In the genomic region with DNA sequence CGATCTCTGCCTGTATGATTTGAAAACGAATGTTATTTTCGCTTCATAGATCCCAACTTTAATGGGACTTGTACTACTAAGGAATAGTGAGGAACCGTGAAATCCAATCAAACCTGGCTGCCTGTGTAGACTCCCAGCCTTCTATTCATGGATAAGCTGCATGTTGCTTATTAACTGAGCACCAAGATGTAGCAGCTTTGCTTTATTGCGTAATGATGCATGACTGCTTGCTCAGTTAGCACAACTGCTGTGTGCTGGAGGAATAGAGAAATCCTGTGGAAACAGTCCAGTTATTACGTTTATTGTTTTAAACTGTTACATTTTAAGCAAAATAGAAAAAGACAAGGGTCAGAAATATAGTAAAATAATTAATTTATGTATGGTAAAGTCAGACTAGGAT, we compare ENCODE assay signal across 21 cellular contexts.
DNase-seq lines count a peak whose midpoint lies in the region; ATAC-seq and TF ChIP-seq lines count a peak whose summit lies in the region.
"Had no signal": no experiment of that assay in that cellular context is flagged by ENCODE, and none has a peak within 500 bp of the region (broad histone marks: within the 10 kb centered on the region; RNA-seq: fewer than 3 reads in every experiment).

No MANE protein-coding gene starts in this region.

- no peaks in the 10 kb centered on the region for H3K9me2 ChIP-seq in Karpas-422 (replicated peaks; ENCODE audit: insufficient read depth, low read length)

- H3K27me3 ChIP-seq in Karpas-422 (ENCODE audit: low read length): no peaks in the 10 kb centered on the region
- H3K27me3 ChIP-seq: adrenal gland, ovary, upper lobe of left lung had no signal

- no peak overlapping the region for H3K4me3 ChIP-seq in AG04449 (ENCODE audit: low read depth, low read length)
- no peak overlapping the region for H3K4me3 ChIP-seq in Karpas-422 (ENCODE audit: low read length)
- H3K4me3 ChIP-seq in astrocyte of the spinal cord (ENCODE audit: low read depth, low read length): no peak overlapping the region
- H3K4me3 ChIP-seq: adrenal gland, ovary, smooth muscle cell, upper lobe of left lung had no signal

- H3K36me3 ChIP-seq in Karpas-422 (ENCODE audit: insufficient read depth, low read length): no peaks in the 10 kb centered on the region
- H3K36me3 ChIP-seq: adrenal gland, ovary, upper lobe of left lung had no signal

- no peaks in the 10 kb centered on the region for H3K79me2 ChIP-seq in Karpas-422 (ENCODE audit: low read length)

- POLR2A ChIA-PET in AG04449 (lab: Yijun Ruan, JAX): no interaction called here

- DNase-seq in AG04449 (ENCODE audit: low read depth, low spot score) (peak; percentile 7), Karpas-422 (peak; percentile 43), astrocyte of the spinal cord (ENCODE audit: low read depth, low spot score) (peak; percentile 55), kidney glomerular epithelial cell (lab: John Stamatoyannopoulos, UW) (peak; percentile 24), NCI-H1930 (lab: John Stamatoyannopoulos, UW) (no peak)
- DNase-seq: cerebellar nuclear complex; GF-D8; NCI-H2029; NCI-H69; ovary; RPMI8226; stimulated activated naive CD8-positive, alpha-beta T cell treated with anti-CD3 and anti-CD28 coated beads, Interleukin-15, Interleukin-2, amounts not matched to agents 100 U/mL and 50 U/mL, for 24 hours; T-cell; upper lobe of left lung had no signal

- no peak overlapping the region for H3K4me2 ChIP-seq in Karpas-422 (ENCODE audit: low read depth, low read length, poor library complexity, severe bottlenecking)
- H3K4me2 ChIP-seq: smooth muscle cell had no signal

- TF ChIP-seq CTCF in AG04449 (IDR thresholded peaks at IDR 0.05; ENCODE audit: insufficient read depth, low read length, missing control alignments): no peak
- TF ChIP-seq CTCF in astrocyte of the spinal cord (IDR thresholded peaks at IDR 0.05; ENCODE audit: low read depth, low read length): no peak

- CTCF ChIA-PET in AG04449 (lab: Yijun Ruan, JAX): no interaction called here

- in situ Hi-C loops in astrocyte of the spinal cord (cut with HindIII; ENCODE audit: low sequenced_read_pairs): no loop called here

- no peak for ATAC-seq in GM21367 (IDR thresholded peaks at IDR 0.05; ENCODE audit: unreplicated experiment)
- ATAC-seq in GM21619 (IDR thresholded peaks at IDR 0.05; ENCODE audit: unreplicated experiment): no peak
- ATAC-seq in esophagus mucosa: no peak
- ATAC-seq: activated CD4-positive, CD25-positive, alpha-beta regulatory T cell treated with anti-CD3 and anti-CD28 coated beads, Interleukin-2, amount 50 U/mL, for 24 hours; stimulated activated naive CD8-positive, alpha-beta T cell treated with anti-CD3 and anti-CD28 coated beads, Interleukin-15, Interleukin-2, amounts not matched to agents 100 U/mL and 50 U/mL, for 24 hours; T-cell had no signal

- no peak overlapping the region for H2AFZ ChIP-seq in Karpas-422 (ENCODE audit: low read length)

- no peak overlapping the region for H3K27ac ChIP-seq in Karpas-422 (ENCODE audit: low read length)
- H3K27ac ChIP-seq: adrenal gland, ovary, upper lobe of left lung had no signal

- H3K9ac ChIP-seq in Karpas-422 (ENCODE audit: low read length): no peak overlapping the region

- H4K20me1 ChIP-seq in Karpas-422 (ENCODE audit: insufficient read depth, low read depth, low read length): no peaks in the 10 kb centered on the region

- no peaks in the 10 kb centered on the region for H3K9me3 ChIP-seq in Karpas-422 (ENCODE audit: low read length)
- H3K9me3 ChIP-seq: adrenal gland, Caco-2, ovary, upper lobe of left lung had no signal

- peaks cover 15% of the 10 kb centered on the region for H3K4me1 ChIP-seq in Karpas-422 (ENCODE audit: low read length)
- H3K4me1 ChIP-seq: adrenal gland, Caco-2, upper lobe of left lung had no signal

Comparison
In these comparisons a context has a peak if more than half of its experiments do, and no peak if none do; other contexts are left out.
1. DNase-seq: peak in AG04449 (single experiment), Karpas-422 (single experiment), astrocyte of the spinal cord (single experiment) and kidney glomerular epithelial cell (single experiment); none in NCI-H1930 (0 of 2).